In genomic region chr16:667780-668518, GRCh38 we compare ENCODE assay signal across 8 cellular contexts. TPM values are rescaled to one million over a fixed set of nuclear protein-coding genes. Genes with fewer than 3 reads are reported as not detected.
DNase-seq lines count a peak whose midpoint lies in the region; ATAC-seq and TF ChIP-seq lines count a peak whose summit lies in the region.

TSS of gene RHOT2 (plus strand) at chr16:668132. CDS start at chr16:668200, 68 bp downstream.

- H3K4me2 ChIP-seq in mammary epithelial cell (ENCODE audit: insufficient read depth, low read depth, low read length) = peak within 1 kb of the TSS; percentile 98
- H3K4me2 ChIP-seq in smooth muscle cell = peak within 1 kb of the TSS; percentile 99

- H3K4me1 ChIP-seq in A673 (ENCODE audit: insufficient read depth, low read length, poor library complexity, severe bottlenecking) (peaks cover 3% of the 10 kb centered on the region), mammary epithelial cell (ENCODE audit: insufficient read depth, low read length) (peaks cover 26% of the 10 kb centered on the region), smooth muscle cell (ENCODE audit: low read depth) (peaks cover 6% of the 10 kb centered on the region)

- H3K9me3 ChIP-seq in A673 (ENCODE audit: low read depth, low read length, poor library complexity, severe bottlenecking) (no peaks in the 10 kb centered on the region), mammary epithelial cell (replicated peaks; ENCODE audit: insufficient read depth, low read length) (no peaks in the 10 kb centered on the region), smooth muscle cell (replicated peaks; ENCODE audit: low read depth) (no peaks in the 10 kb centered on the region)

- CTCF ChIA-PET in A673 (lab: Charles Lee) (no interaction called here), mammary epithelial cell (lab: Charles Lee; ENCODE audit: low non-redundant PET) (interaction anchor here (0.9 kb wide), 1 partner anchor 47 kb away, joined by 8 read pairs; no protein-coding TSS in a partner anchor)

- POLR2A ChIA-PET in A673 (lab: Charles Lee; ENCODE audit: low non-redundant PET) = no interaction called here

- BruUV-seq in A673 (replicated peaks; lab: Mats Ljungman, UMichigan) = no TSS peak
- no TSS peak for BruUV-seq in mammary epithelial cell (replicated peaks; lab: Mats Ljungman, UMichigan)

- ATAC-seq in GM18867 (IDR thresholded peaks at IDR 0.05; ENCODE audit: unreplicated experiment) (peak; percentile 77), HG03135 (IDR thresholded peaks at IDR 0.05; ENCODE audit: unreplicated experiment) (peak; percentile 75)

- H2AFZ ChIP-seq in mammary epithelial cell (ENCODE audit: low read depth, low read length) (peak within 1 kb of the TSS; percentile 43), smooth muscle cell (ENCODE audit: low read depth) (no peak within 1 kb of the TSS)

- H4K20me1 ChIP-seq in mammary epithelial cell (ENCODE audit: insufficient read depth, low read length) (no peaks in the 10 kb centered on the region), smooth muscle cell (ENCODE audit: low read depth) (peaks cover 27% of the 10 kb centered on the region)

- DNase-seq in A673 (ENCODE audit: low spot score) (peak; percentile 96), NCI-H2227 (lab: John Stamatoyannopoulos, UW; ENCODE audit: unreplicated experiment) (peak; percentile 96), mammary epithelial cell (peak; percentile 86), iPS-NIHi7 (ENCODE audit: extremely low spot score) (peak; percentile 87), smooth muscle cell (lab: John Stamatoyannopoulos, UW; ENCODE audit: unreplicated experiment) (peak; percentile 64)

- in situ Hi-C loops in mammary epithelial cell (cut with MboI; ENCODE audit: low sequenced_read_pairs in 2 of 2) = no loop called here

- WGBS in mammary epithelial cell (ENCODE audit: low coverage, missing lambda C conversion rate) = 2% methylated on average over 23 of the region's 78 CpGs
- WGBS in smooth muscle cell (ENCODE audit: low lambda C conversion rate) = 3% methylated on average over 33 of the region's 78 CpGs

- H3K36me3 ChIP-seq in A673 (ENCODE audit: insufficient read depth, low read length, poor library complexity, severe bottlenecking) = peaks cover 35% of the 10 kb centered on the region
- no peaks in the 10 kb centered on the region for H3K36me3 ChIP-seq in mammary epithelial cell (ENCODE audit: insufficient read depth, low read length)
- no peaks in the 10 kb centered on the region for H3K36me3 ChIP-seq in smooth muscle cell (ENCODE audit: low read depth)

- dilution Hi-C loops in mammary epithelial cell (cut with HindIII; ENCODE audit: low sequenced_read_pairs) = no loop called here

- H3K79me2 ChIP-seq in mammary epithelial cell (ENCODE audit: insufficient read depth, low read length) (peaks cover 49% of the 10 kb centered on the region), smooth muscle cell (ENCODE audit: low read depth) (peaks cover 22% of the 10 kb centered on the region)

- H3K9ac ChIP-seq in mammary epithelial cell (ENCODE audit: insufficient read depth, low read length) (peak within 1 kb of the TSS; percentile 73), smooth muscle cell (ENCODE audit: low read depth) (peak within 1 kb of the TSS; percentile 97)

- H3K27ac ChIP-seq in A673 (ENCODE audit: low read depth, low read length, poor library complexity, severe bottlenecking) (peak within 1 kb of the TSS; percentile 94), mammary epithelial cell (ENCODE audit: insufficient read depth, low read depth, low read length) (peak within 1 kb of the TSS; percentile 51), smooth muscle cell (ENCODE audit: low read depth) (peak within 1 kb of the TSS; percentile 8)

- peak within 1 kb of the TSS; percentile 99 for H3K4me3 ChIP-seq in A673 (ENCODE audit: low read depth, low read length, poor library complexity, severe bottlenecking)
- peak within 1 kb of the TSS; percentile 75 for H3K4me3 ChIP-seq in WI38 (ENCODE audit: low read depth, low read length)
- peak within 1 kb of the TSS; percentile 79 to 92 (median 88) for H3K4me3 ChIP-seq in mammary epithelial cell (replicated peaks in 1 of 3; ENCODE audit: insufficient read depth in 1 of 3, low read depth in 2 of 3, low read length in 3 of 3)
- H3K4me3 ChIP-seq in smooth muscle cell = peak within 1 kb of the TSS; percentile 96

- TF ChIP-seq CTCF in A673 (conservative IDR thresholded peaks at IDR 0.05; ENCODE audit: low read depth, low read length) (peak; percentile 76), WI38 (IDR thresholded peaks at IDR 0.05; ENCODE audit: low read depth, low read length) (peak; percentile 50), mammary epithelial cell (conservative IDR thresholded peaks at IDR 0.05 in 1 of 2, IDR thresholded peaks at IDR 0.05 in 1 of 2; ENCODE audit: extremely low read depth in 1 of 2, insufficient read depth in 1 of 2, low read depth in 1 of 2, low read length in 2 of 2) (peak; percentile 59 to 64), smooth muscle cell (IDR thresholded peaks at IDR 0.05; ENCODE audit: borderline replicate concordance, insufficient read depth, poor library complexity, severe bottlenecking) (peak; percentile 75)

- H3K27me3 ChIP-seq in A673 (replicated peaks; ENCODE audit: insufficient read depth, low read depth, low read length, poor library complexity) (no peaks in the 10 kb centered on the region), mammary epithelial cell (ENCODE audit: insufficient read depth, low read length) (no peaks in the 10 kb centered on the region), smooth muscle cell (ENCODE audit: low read depth) (no peaks in the 10 kb centered on the region)

- no peaks in the 10 kb centered on the region for H3F3A ChIP-seq in smooth muscle cell (ENCODE audit: low read depth)

- intact Hi-C loops in A673 (cut with micrococcal nuclease; ENCODE audit: unreplicated experiment) = no loop called here
- intact Hi-C loops in mammary epithelial cell (cut with micrococcal nuclease) = loop anchor here (2.0 to 5.0 kb wide), 3 partner anchors 19 to 276 kb away; partner anchors contain the start of gene WDR90

RNA-seq across cellular contexts. Expression of gene RHOT2, which starts in this region (rescaled TPM):
- total RNA-seq in A673 (2021) = 184 and 193 TPM in 2 replicates
- total RNA-seq in mammary epithelial cell = 100 to 1,000 TPM in 1 of 2 donors, 10 to 100 TPM in 1; 48.8 to 154 TPM
- 87.3 TPM for polyA plus RNA-seq in mammary epithelial cell
- 29.5 TPM for polyA minus RNA-seq in mammary epithelial cell
- total RNA-seq in smooth muscle cell = 41.4 and 44.5 TPM in 2 replicates
- polyA plus RNA-seq in smooth muscle cell = 148 and 152 TPM in 2 replicates

Comparison
In these comparisons a context has a peak if more than half of its experiments do, and no peak if none do; other contexts are left out.
1. Peak in every context shown above with its lines: DNase-seq, ATAC-seq, H3K4me3 ChIP-seq and H3K27ac ChIP-seq.
2. H3K27ac ChIP-seq: peak in every context shown above with its lines; median percentile 94 in A673; 51 in mammary epithelial cell; 8 in smooth muscle cell.